Comparison of ENCODE assay signal across 26 cellular contexts in genomic region chr17:57737450-57737849, GRCh38. TPM values are rescaled to one million over a fixed set of nuclear protein-coding genes. Genes with fewer than 3 reads are reported as not detected.
DNase-seq lines count a peak whose midpoint lies in the region; ATAC-seq, FAIRE-seq and TF ChIP-seq lines count a peak whose summit lies in the region.
"Had no signal": no experiment of that assay in that cellular context is flagged by ENCODE, and none has a peak within 500 bp of the region (broad histone marks: within the 10 kb centered on the region; RNA-seq: fewer than 3 reads in every experiment).

No MANE protein-coding gene starts in this region.

- H3K27ac ChIP-seq in GM12878 (ENCODE audit: control insufficient read depth, insufficient read depth): no peak overlapping the region
- no peak overlapping the region for H3K27ac ChIP-seq in neural progenitor cell

- TF ChIP-seq RAD21 in Ishikawa (IDR thresholded peaks at IDR 0.05; ENCODE audit: low read depth): no peak
- TF ChIP-seq RAD21 in GM12878 (IDR thresholded peaks at IDR 0.05; ENCODE audit: insufficient read depth, low read depth, low read length): no peak

- no peaks in the 10 kb centered on the region for H3K79me2 ChIP-seq in GM12878 (ENCODE audit: control insufficient read depth, insufficient read depth, low read length)
- no peaks in the 10 kb centered on the region for H3K79me2 ChIP-seq in neural progenitor cell (ENCODE audit: low read depth)

- H3K4me1 ChIP-seq in GM12878 (ENCODE audit: control insufficient read depth, insufficient read depth, low read length): peaks cover 18% of the 10 kb centered on the region
- no peaks in the 10 kb centered on the region for H3K4me1 ChIP-seq in neural progenitor cell
- H3K4me1 ChIP-seq: Caco-2 had no signal

- H3K9me3 ChIP-seq in GM12878 (replicated peaks; ENCODE audit: control insufficient read depth, insufficient read depth, low read length): no peaks in the 10 kb centered on the region
- H3K9me3 ChIP-seq in neural progenitor cell (ENCODE audit: low read depth): no peaks in the 10 kb centered on the region
- H3K9me3 ChIP-seq: Caco-2 had no signal

- RAD21 ChIA-PET in GM12878 (lab: Charles Lee; ENCODE audit: unreplicated experiment): no interaction called here

- TF ChIP-seq CTCF in GM12878 (IDR thresholded peaks at IDR 0.05 in 2 of 3, conservative IDR thresholded peaks at IDR 0.05 in 1 of 3; ENCODE audit: control insufficient read depth in 2 of 3, extremely low read depth in 1 of 3, insufficient read depth in 1 of 3, low read depth in 3 of 3, low read length in 3 of 3): no peak
- no peak for TF ChIP-seq CTCF in neural progenitor cell (IDR thresholded peaks at IDR 0.05)

- H3K27me3 ChIP-seq in GM12878 (replicated peaks in 1 of 2; ENCODE audit: control insufficient read depth in 2 of 2, insufficient read depth in 2 of 2, low read length in 1 of 2) (no peaks in the 10 kb centered on the region), neural progenitor cell (no peaks in the 10 kb centered on the region)
- H3K27me3 ChIP-seq: BE2C, BLaER1 had no signal

- H3K27ac Mint-ChIP-seq in neural progenitor cell: peak overlapping the region; percentile 27
- H3K27ac Mint-ChIP-seq: CD14-positive monocyte; CD4-positive, alpha-beta memory T cell; CD4-positive, CD25-positive, alpha-beta regulatory T cell had no signal

- CTCF ChIA-PET in GM12878 (lab: Yijun Ruan, JAX): interaction anchor here (1.8 kb wide), 1 partner anchor 494 kb away, joined by 6 read pairs; no protein-coding TSS in a partner anchor

- no peaks in the 10 kb centered on the region for H3K9me3 Mint-ChIP-seq in neural progenitor cell
- H3K9me3 Mint-ChIP-seq: CD14-positive monocyte; CD4-positive, alpha-beta memory T cell; CD8-positive, alpha-beta memory T cell had no signal

- H3K27me3 Mint-ChIP-seq in neural progenitor cell (ENCODE audit: insufficient read depth, low read depth): no peaks in the 10 kb centered on the region

- SMC1A ChIA-PET in GM12878 (lab: Charles Lee; ENCODE audit: uncharacterized antibody, unreplicated experiment): interaction anchor here (1.3 kb wide), 1 partner anchor 495 kb away, joined by 4 read pairs; no protein-coding TSS in a partner anchor

- intact Hi-C loops in GM12878 (cut with micrococcal nuclease; ENCODE audit: unreplicated experiment): no loop called here

- in situ Hi-C loops in GM12878 (cut with MboI): no loop called here

- TF ChIP-seq POLR2A in GM12878 (IDR thresholded peaks at IDR 0.05; ENCODE audit: low read depth, low read length): no peak

- FAIRE-seq in GM12878 (lab: Jason Lieb, UNC): no peak
- FAIRE-seq in urothelium cell line (lab: Jason Lieb, UNC): peak; percentile 69
- FAIRE-seq: A204.1, D721Med, G401.6, GM18507 had no signal

- no peaks in the 10 kb centered on the region for H3K36me3 Mint-ChIP-seq in neural progenitor cell
- H3K36me3 Mint-ChIP-seq: CD14-positive monocyte; CD4-positive, alpha-beta memory T cell; CD4-positive, CD25-positive, alpha-beta regulatory T cell had no signal

- H3K4me2 ChIP-seq in GM12878 (ENCODE audit: control insufficient read depth, insufficient read depth): no peak overlapping the region
- no peak overlapping the region for H3K4me2 ChIP-seq in neural progenitor cell
- H3K4me2 ChIP-seq: BLaER1 had no signal

- H3K9ac ChIP-seq in GM12878 (ENCODE audit: control insufficient read depth, insufficient read depth, low read length) (no peak overlapping the region), neural progenitor cell (no peak overlapping the region)
- H3K9ac ChIP-seq: BLaER1 had no signal

- peaks cover 6% of the 10 kb centered on the region for H3F3A ChIP-seq in neural progenitor cell (ENCODE audit: low read depth)

- H3K4me3 Mint-ChIP-seq in neural progenitor cell: no peak overlapping the region
- H3K4me3 Mint-ChIP-seq: CD14-positive monocyte; CD4-positive, alpha-beta memory T cell; CD4-positive, CD25-positive, alpha-beta regulatory T cell; CD8-positive, alpha-beta memory T cell had no signal

- H4K20me1 ChIP-seq in GM12878 (ENCODE audit: control insufficient read depth, insufficient read depth) (no peaks in the 10 kb centered on the region), neural progenitor cell (ENCODE audit: low read depth) (no peaks in the 10 kb centered on the region)
- H4K20me1 ChIP-seq: BLaER1 had no signal

- WGBS in GM12878 (ENCODE audit: insufficient coverage, insufficient replicate concordance, low lambda C conversion rate, missing lambda C conversion rate): 3% methylated on average over 3 of the region's 3 CpGs

- H3K4me3 ChIP-seq in GM12878 (no peak overlapping the region), neural progenitor cell (no peak overlapping the region)
- H3K4me3 ChIP-seq: BLaER1 had no signal

- H3K4me1 Mint-ChIP-seq in neural progenitor cell: peaks cover 32% of the 10 kb centered on the region
- H3K4me1 Mint-ChIP-seq: CD14-positive monocyte had no signal

- ATAC-seq in GM12878: no peak

- H3K36me3 ChIP-seq in GM12878 (ENCODE audit: control insufficient read depth in 2 of 2, insufficient read depth in 2 of 2, low read length in 1 of 2): no peaks in the 10 kb centered on the region
- H3K36me3 ChIP-seq in neural progenitor cell: no peaks in the 10 kb centered on the region
- H3K36me3 ChIP-seq: BE2C had no signal

- POLR2A ChIA-PET in GM12878 (lab: Charles Lee): no interaction called here

- H2AFZ ChIP-seq in GM12878 (ENCODE audit: control insufficient read depth, low read depth, low read length) (no peak overlapping the region), neural progenitor cell (replicated peaks) (no peak overlapping the region)

- DNase-seq in GM12878 (ENCODE audit: low read depth, low spot score): no peak
- DNase-seq in neural progenitor cell (ENCODE audit: low spot score): no peak
- no peak for DNase-seq in urothelium cell line (ENCODE audit: low spot score)
- DNase-seq in COLO668 (lab: John Stamatoyannopoulos, UW; ENCODE audit: unreplicated experiment): no peak
- DNase-seq in NCI-H2107 (lab: John Stamatoyannopoulos, UW): no peak
- no peak for DNase-seq in NCI-H748 (lab: John Stamatoyannopoulos, UW; ENCODE audit: unreplicated experiment)
- DNase-seq: 8988T; ACHN; BE2C; C1 segment of cervical spinal cord; Caco-2; Calu3; CD4-positive, alpha-beta memory T cell; CD4-positive, CD25-positive, alpha-beta regulatory T cell; CD8-positive, alpha-beta memory T cell; DMS79 treated with DMSO at 0.1 percent for 48 hours; GF-D8 had no signal

- TF ChIP-seq EP300 in Ishikawa (IDR thresholded peaks at IDR 0.05; ENCODE audit: borderline replicate concordance) (no peak), GM12878 (IDR thresholded peaks at IDR 0.05; ENCODE audit: borderline replicate concordance in 1 of 2, control insufficient read depth in 1 of 2, low read depth in 2 of 2, low read length in 2 of 2) (no peak)

- no TSS peak for BruUV-seq in GM12878 (replicated peaks; lab: Mats Ljungman, UMichigan)

TF ChIP-seq in Ishikawa, 13 proteins besides CTCF, POLR2A, EP300 and RAD21 (continues in another document):
- TF ChIP-seq MAX (IDR thresholded peaks at IDR 0.05) (no peak), TCF12 (IDR thresholded peaks at IDR 0.05; ENCODE audit: low read depth) (no peak), CEBPB (IDR thresholded peaks at IDR 0.05) (no peak), USF1 (IDR thresholded peaks at IDR 0.05) (peak; percentile 46; the same call in 1 of the 2 replicates)

TF ChIP-seq in GM12878, 131 proteins besides CTCF, POLR2A, EP300 and RAD21:
- TF ChIP-seq RAD51 (IDR thresholded peaks at IDR 0.05) (peak; percentile 62; the same call in 1 of the 2 replicates), BHLHE40 (IDR thresholded peaks at IDR 0.05; ENCODE audit: borderline replicate concordance in 1 of 2, low read depth in 2 of 2, low read length in 1 of 2) (peak in 1 of 2 experiments; percentile 12; a peak in 1 of 4 replicates), CHD1 (IDR thresholded peaks at IDR 0.05; ENCODE audit: low read depth, low read length) (no peak)

RNA-seq across cellular contexts. Expression of gene CCDC182, which starts 7.6 kb away (rescaled TPM):
- total RNA-seq in GM12878 (2013; cell fraction: nucleolus; rRNA removed): not detected in 2 replicates
- total RNA-seq in GM12878 (2014; rRNA removed): not detected in 2 replicates
- not detected in 2 replicates for total RNA-seq in GM12878 (2014; rRNA removed; fragmentation: Illumina TruSeq; extraction: Trizol)
- total RNA-seq in GM12878 (2021): not detected in 2 replicates
- polyA plus RNA-seq in GM12878 (2011; ENCODE audit: low read depth): not detected
- not detected in 2 replicates for polyA plus RNA-seq in GM12878 (2011; rRNA removed)
- polyA plus RNA-seq in GM12878 (2011; cell fraction: cytosol; rRNA removed): not detected in 2 replicates
- polyA plus RNA-seq in GM12878 (2011; cell fraction: nucleus; rRNA removed): not detected in 2 replicates
- polyA plus RNA-seq in GM12878 (2012): not detected in 2 replicates
- polyA plus RNA-seq in GM12878 (2014; fragmentation: Illumina TruSeq; extraction: Trizol): not detected in 2 replicates
- not detected for polyA plus RNA-seq in GM12878 (2014; fragmentation: Nextera tagmentation; extraction: Ambion mirVana)
- polyA plus RNA-seq in GM12878 (2014; rRNA removed): not detected in 2 replicates
- not detected for polyA plus RNA-seq in GM12878 (2016; fragmentation: Nextera tagmentation; extraction: Ambion mirVana)
- not detected in 2 replicates for polyA minus RNA-seq in GM12878 (2011; rRNA and poly(A)+ RNA removed)
- not detected in 2 replicates for polyA minus RNA-seq in GM12878 (2011; cell fraction: cytosol; rRNA and poly(A)+ RNA removed)
- not detected in 2 replicates for polyA minus RNA-seq in GM12878 (2011; cell fraction: nucleus; rRNA and poly(A)+ RNA removed)
- not detected in 2 replicates for total RNA-seq in neural progenitor cell (ENCODE audit: low replicate concordance)
- total RNA-seq: A673; Caco-2; Calu3; CD4-positive, alpha-beta memory T cell; CD4-positive, CD25-positive, alpha-beta regulatory T cell; CD8-positive, alpha-beta memory T cell had no signal
- polyA plus RNA-seq: AG04450; CD14-positive monocyte; CD4-positive, alpha-beta memory T cell; CD4-positive, CD25-positive, alpha-beta regulatory T cell; CD8-positive, alpha-beta memory T cell had no signal
